ENCODE assay signal across 18 cellular contexts in the genomic region with DNA sequence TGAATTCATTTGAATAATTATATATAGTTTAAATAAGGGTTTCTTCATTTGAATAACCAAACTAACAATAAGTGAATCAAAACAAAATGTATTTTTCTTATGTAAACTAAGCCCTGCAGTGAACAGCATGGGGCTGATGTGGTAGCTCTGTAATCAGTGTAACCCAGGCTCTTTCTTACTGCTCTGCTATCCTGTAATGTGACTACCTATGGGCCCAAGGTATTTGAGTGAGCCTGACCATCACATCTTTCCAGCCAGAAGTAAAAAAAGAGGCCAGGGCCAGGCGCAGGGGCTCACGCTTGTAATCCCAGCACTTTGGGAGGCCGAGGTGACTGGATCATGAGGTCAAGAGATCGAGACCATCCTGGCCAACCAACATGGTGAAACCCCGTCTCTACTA.
"Had no signal": no experiment of that assay in that cellular context is flagged by ENCODE, and none has a peak within 500 bp of the region (broad histone marks: within the 10 kb centered on the region; RNA-seq: fewer than 3 reads in every experiment).

No MANE protein-coding gene starts in this region.

- ATAC-seq: heart left ventricle; natural killer cell treated with Interleukin-12 subunit alpha and Interleukin-12 subunit beta and Interleukin-15 and Interleukin-18, amount 100 ng/mL, for 72 hours; right cardiac atrium; stimulated activated effector memory CD8-positive, alpha-beta T cell treated with anti-CD3 and anti-CD28 coated beads, Interleukin-12 subunit alpha, Interleukin-12 subunit beta, amount 100 ng/mL, for 72 hours; stimulated activated naive CD8-positive, alpha-beta T cell treated with anti-CD3 and anti-CD28 coated beads, Interleukin-15, Interleukin-2, amounts not matched to agents 100 U/mL and 50 U/mL, for 24 hours had no signal

- H3K4me1 ChIP-seq: heart left ventricle, neural progenitor cell, thyroid gland had no signal

- H3K4me1 Mint-ChIP-seq: stimulated activated effector memory CD8-positive, alpha-beta T cell treated with anti-CD3 and anti-CD28 coated beads, Interleukin-12 subunit alpha, Interleukin-12 subunit beta, amount 100 ng/mL, for 72 hours had no signal

- H3K36me3 ChIP-seq: heart left ventricle, neural progenitor cell, ovary, suprapubic skin, thyroid gland had no signal

- H3K9me3 Mint-ChIP-seq: mesothelial cell of epicardium; natural killer cell treated with Interleukin-12 subunit alpha and Interleukin-12 subunit beta and Interleukin-15 and Interleukin-18, amount 100 ng/mL, for 72 hours; neural progenitor cell; stimulated activated effector memory CD8-positive, alpha-beta T cell treated with anti-CD3 and anti-CD28 coated beads, Interleukin-12 subunit alpha, Interleukin-12 subunit beta, amount 100 ng/mL, for 72 hours had no signal

- H3K27me3 Mint-ChIP-seq: natural killer cell treated with Interleukin-12 subunit alpha and Interleukin-12 subunit beta and Interleukin-15 and Interleukin-18, amount 100 ng/mL, for 72 hours; type B pancreatic cell had no signal

- H2AFZ ChIP-seq: neural progenitor cell had no signal

- H3K27me3 ChIP-seq: heart left ventricle, neural progenitor cell, ovary, suprapubic skin, thyroid gland had no signal

- H3K4me2 ChIP-seq: neural progenitor cell, smooth muscle cell had no signal

- DNase-seq: effector CD4-positive, alpha-beta T cell; heart left ventricle; hippocampal formation; nucleus accumbens; ovary; right cardiac atrium; stimulated activated CD4-positive, alpha-beta T cell treated with anti-CD3 and anti-CD28 coated beads, Interleukin-4, amount 100 ng/mL, for 1 hour; stimulated activated CD8-positive, alpha-beta memory T cell treated with anti-CD3 and anti-CD28 coated beads, Interleukin-4, amount 100 ng/mL, for 48 hours; stimulated activated naive CD8-positive, alpha-beta T cell treated with anti-CD3 and anti-CD28 coated beads, Interleukin-15, Interleukin-2, amounts not matched to agents 100 U/mL and 50 U/mL, for 24 hours; thyroid gland had no signal

- H3K4me3 Mint-ChIP-seq: mesothelial cell of epicardium; natural killer cell treated with Interleukin-12 subunit alpha and Interleukin-12 subunit beta and Interleukin-15 and Interleukin-18, amount 100 ng/mL, for 72 hours; neural progenitor cell; stimulated activated effector memory CD8-positive, alpha-beta T cell treated with anti-CD3 and anti-CD28 coated beads, Interleukin-12 subunit alpha, Interleukin-12 subunit beta, amount 100 ng/mL, for 72 hours; type B pancreatic cell had no signal

- H3K9ac ChIP-seq: neural progenitor cell had no signal

- H3K9me3 ChIP-seq: ovary, suprapubic skin, thyroid gland had no signal

- H3K4me3 ChIP-seq: coronary artery, heart left ventricle, neural progenitor cell, ovary, smooth muscle cell, suprapubic skin, thyroid gland had no signal

- H3K27ac Mint-ChIP-seq: mesothelial cell of epicardium; natural killer cell treated with Interleukin-12 subunit alpha and Interleukin-12 subunit beta and Interleukin-15 and Interleukin-18, amount 100 ng/mL, for 72 hours; neural progenitor cell; stimulated activated effector memory CD8-positive, alpha-beta T cell treated with anti-CD3 and anti-CD28 coated beads, Interleukin-12 subunit alpha, Interleukin-12 subunit beta, amount 100 ng/mL, for 72 hours; type B pancreatic cell had no signal

- H3K27ac ChIP-seq: coronary artery, heart left ventricle, neural progenitor cell, ovary, suprapubic skin, thyroid gland had no signal

- H3K36me3 Mint-ChIP-seq: natural killer cell treated with Interleukin-12 subunit alpha and Interleukin-12 subunit beta and Interleukin-15 and Interleukin-18, amount 100 ng/mL, for 72 hours; neural progenitor cell; stimulated activated effector memory CD8-positive, alpha-beta T cell treated with anti-CD3 and anti-CD28 coated beads, Interleukin-12 subunit alpha, Interleukin-12 subunit beta, amount 100 ng/mL, for 72 hours; type B pancreatic cell had no signal
